13 cellular contexts compared by ENCODE assay signal in the genomic region with DNA sequence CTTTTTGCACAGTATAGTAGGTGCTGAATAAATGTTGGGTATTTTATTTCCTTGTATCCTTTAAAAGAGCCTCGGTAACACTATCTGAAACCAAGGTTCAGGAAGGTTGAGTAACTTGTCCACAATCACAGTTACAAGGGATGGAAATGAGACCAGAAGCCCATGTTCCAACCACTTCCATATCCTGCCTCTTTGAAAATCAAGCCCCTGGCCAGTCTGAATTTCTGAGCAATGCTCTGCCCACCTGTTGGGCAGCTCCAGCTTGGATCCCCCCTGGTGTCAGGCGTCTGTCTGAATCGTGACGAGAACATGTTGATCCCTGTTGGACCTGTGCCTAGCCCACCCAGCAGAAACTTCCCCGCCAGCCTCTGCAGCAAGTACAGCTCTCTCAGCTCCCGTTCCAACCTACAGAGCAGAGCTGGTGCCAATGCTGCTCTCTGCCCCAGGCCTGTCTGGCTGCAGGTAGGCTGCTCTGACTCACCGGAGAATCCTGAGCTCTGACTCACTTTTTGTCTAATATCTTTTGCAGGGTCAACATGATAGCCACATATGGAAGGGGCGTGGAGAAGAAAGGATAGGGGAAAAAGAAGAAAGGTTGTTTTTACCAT.
DNase-seq lines count a peak whose midpoint lies in the region; ATAC-seq and TF ChIP-seq lines count a peak whose summit lies in the region.
"Had no signal": no experiment of that assay in that cellular context is flagged by ENCODE, and none has a peak within 500 bp of the region (broad histone marks: within the 10 kb centered on the region; RNA-seq: fewer than 3 reads in every experiment).

No MANE protein-coding gene starts in this region.

- POLR2A ChIA-PET in PC-9 (lab: Charles Lee; ENCODE audit: unreplicated experiment) = interaction anchor here (0.5 to 1.1 kb wide), 8 partner anchors 8 to 461 kb away, joined by 3 to 7 read pairs (median 4); no protein-coding TSS in a partner anchor

- H3K4me3 ChIP-seq in PC-9 (peak overlapping the region; percentile 45; the same call in 1 of the 2 replicates), HAP-1 (no peak overlapping the region), gastrocnemius medialis (no peak overlapping the region)
- H3K4me3 ChIP-seq: thoracic aorta had no signal

- H3K4me1 Mint-ChIP-seq in glutamatergic neuron (ENCODE audit: low read depth, unreplicated experiment) = no peaks in the 10 kb centered on the region

- intact Hi-C loops in PC-9 (cut with micrococcal nuclease; ENCODE audit: unreplicated experiment) = loop anchor here (1.0 to 5.0 kb wide), 8 partner anchors 60 to 598 kb away; no protein-coding TSS in a partner anchor
- intact Hi-C loops in gastrocnemius medialis (cut with DNase I; ENCODE audit: low total_unique reads) = no loop called here

- H3K36me3 ChIP-seq in PC-9 (ENCODE audit: low read depth) (0 out of 2 replicates have a peak, but pooled peaks cover 3% of the 10 kb centered on the region), HAP-1 (replicated peaks) (no peaks in the 10 kb centered on the region), gastrocnemius medialis (no peaks in the 10 kb centered on the region)
- H3K36me3 ChIP-seq: thoracic aorta had no signal

- no peaks in the 10 kb centered on the region for H3K9me2 ChIP-seq in PC-9 (ENCODE audit: insufficient read depth)

- peak overlapping the region; percentile 75 for H3K4me2 ChIP-seq in PC-9

- peaks cover 46% of the 10 kb centered on the region for H3F3A ChIP-seq in PC-9 (ENCODE audit: insufficient read depth, low read depth)

- no peaks in the 10 kb centered on the region for H3K27me3 Mint-ChIP-seq in glutamatergic neuron (ENCODE audit: unreplicated experiment)
- H3K27me3 Mint-ChIP-seq: natural killer cell treated with Interleukin-12 subunit alpha and Interleukin-12 subunit beta and Interleukin-15 and Interleukin-18, amount 100 ng/mL, for 72 hours had no signal

- H3K27ac Mint-ChIP-seq in glutamatergic neuron (ENCODE audit: unreplicated experiment) = no peak overlapping the region
- H3K27ac Mint-ChIP-seq: natural killer cell treated with Interleukin-12 subunit alpha and Interleukin-12 subunit beta and Interleukin-15 and Interleukin-18, amount 100 ng/mL, for 72 hours had no signal

- peaks cover 17% of the 10 kb centered on the region for H3K9me3 ChIP-seq in PC-9 (ENCODE audit: insufficient read depth, low read depth)
- H3K9me3 ChIP-seq in HAP-1 = no peaks in the 10 kb centered on the region
- H3K9me3 ChIP-seq in gastrocnemius medialis = no peaks in the 10 kb centered on the region
- H3K9me3 ChIP-seq: thoracic aorta had no signal

- H3K4me3 Mint-ChIP-seq in glutamatergic neuron (ENCODE audit: unreplicated experiment) = no peak overlapping the region
- H3K4me3 Mint-ChIP-seq: natural killer cell treated with Interleukin-12 subunit alpha and Interleukin-12 subunit beta and Interleukin-15 and Interleukin-18, amount 100 ng/mL, for 72 hours had no signal

- H3K27ac ChIP-seq in PC-9 = peak overlapping the region; percentile 93
- H3K27ac ChIP-seq in gastrocnemius medialis = no peak overlapping the region
- H3K27ac ChIP-seq: thoracic aorta had no signal

- ATAC-seq in gastrocnemius medialis = no peak
- ATAC-seq: natural killer cell treated with Interleukin-12 subunit alpha and Interleukin-12 subunit beta and Interleukin-15 and Interleukin-18, amount 100 ng/mL, for 72 hours had no signal

- in situ Hi-C loops in HAP-1 (cut with MboI; ENCODE audit: low sequenced_read_pairs) = no loop called here
- in situ Hi-C loops in gastrocnemius medialis (cut with MboI; ENCODE audit: low sequenced_read_pairs in 4 of 4) = no loop called here

- no peak for TF ChIP-seq CTCF in PC-9 (conservative IDR thresholded peaks at IDR 0.05)
- no peak for TF ChIP-seq CTCF in glutamatergic neuron (IDR thresholded peaks at IDR 0.05; ENCODE audit: partially characterized antibody, unreplicated experiment)
- no peak for TF ChIP-seq CTCF in gastrocnemius medialis (IDR thresholded peaks at IDR 0.05 in 4 of 5, conservative IDR thresholded peaks at IDR 0.05 in 1 of 5)

- TSS peak; percentile 96 for BruUV-seq in PC-9 (replicated peaks; lab: Mats Ljungman, UMichigan)

- DNase-seq in DMS 273 (lab: John Stamatoyannopoulos, UW; ENCODE audit: unreplicated experiment) = peak; percentile 58
- DNase-seq in DMS 273 treated with DMSO at 0.1 percent for 48 hours (lab: John Stamatoyannopoulos, UW) = no peak
- DNase-seq in PC-9 = peak; percentile 92 to 100
- DNase-seq in glomerular visceral epithelial cell (ENCODE audit: extremely low spot score) = peak; percentile 94
- no peak for DNase-seq in HAP-1 (ENCODE audit: low spot score in 2 of 2)
- DNase-seq in glutamatergic neuron = no peak
- no peak for DNase-seq in gastrocnemius medialis
- no peak for DNase-seq in KG1 (lab: John Stamatoyannopoulos, UW)
- DNase-seq: central memory CD4-positive, alpha-beta T cell; NCI-H345; stimulated activated CD4-positive, alpha-beta T cell treated with anti-CD3 and anti-CD28 coated beads, Interleukin-2, amount 100 ng/mL, for 48 hours had no signal

- H3K79me2 ChIP-seq in PC-9 (ENCODE audit: low read depth) = no peaks in the 10 kb centered on the region

- no peak for TF ChIP-seq POLR2A in gastrocnemius medialis (IDR thresholded peaks at IDR 0.05)

- CTCF ChIA-PET in PC-9 (lab: Charles Lee) = interaction anchor here (0.5 to 1.6 kb wide), 4 partner anchors 193 to 833 kb away, joined by 3 to 8 read pairs (median 4); partner anchors contain the start of gene INHBA

- H3K9me3 Mint-ChIP-seq in glutamatergic neuron (ENCODE audit: unreplicated experiment) = no peaks in the 10 kb centered on the region

- H4K20me1 ChIP-seq in PC-9 (ENCODE audit: insufficient read depth) = no peaks in the 10 kb centered on the region

- H3K4me1 ChIP-seq in PC-9 (replicated peaks; ENCODE audit: insufficient read depth) (peaks cover 64% of the 10 kb centered on the region), HAP-1 (no peaks in the 10 kb centered on the region), gastrocnemius medialis (no peaks in the 10 kb centered on the region)

- H3K27me3 ChIP-seq in PC-9 (ENCODE audit: insufficient read depth, low read depth) = no peaks in the 10 kb centered on the region
- no peaks in the 10 kb centered on the region for H3K27me3 ChIP-seq in HAP-1 (ENCODE audit: low read depth)
- no peaks in the 10 kb centered on the region for H3K27me3 ChIP-seq in gastrocnemius medialis

- no peaks in the 10 kb centered on the region for H3K36me3 Mint-ChIP-seq in glutamatergic neuron (ENCODE audit: unreplicated experiment)
- H3K36me3 Mint-ChIP-seq: natural killer cell treated with Interleukin-12 subunit alpha and Interleukin-12 subunit beta and Interleukin-15 and Interleukin-18, amount 100 ng/mL, for 72 hours had no signal

- H2AFZ ChIP-seq in PC-9 = peak overlapping the region; percentile 71

Comparison
In these comparisons a context has a peak if more than half of its experiments do, and no peak if none do; other contexts are left out.
1. DNase-seq: peak in DMS 273 (single experiment), PC-9 (2 of 2) and glomerular visceral epithelial cell (single experiment); none in DMS 273 treated with DMSO at 0.1 percent for 48 hours (single experiment), HAP-1 (0 of 2), glutamatergic neuron (single experiment), gastrocnemius medialis (0 of 2) and KG1 (single experiment).